1 cellular context compared by ENCODE assay signal in the genomic region with DNA sequence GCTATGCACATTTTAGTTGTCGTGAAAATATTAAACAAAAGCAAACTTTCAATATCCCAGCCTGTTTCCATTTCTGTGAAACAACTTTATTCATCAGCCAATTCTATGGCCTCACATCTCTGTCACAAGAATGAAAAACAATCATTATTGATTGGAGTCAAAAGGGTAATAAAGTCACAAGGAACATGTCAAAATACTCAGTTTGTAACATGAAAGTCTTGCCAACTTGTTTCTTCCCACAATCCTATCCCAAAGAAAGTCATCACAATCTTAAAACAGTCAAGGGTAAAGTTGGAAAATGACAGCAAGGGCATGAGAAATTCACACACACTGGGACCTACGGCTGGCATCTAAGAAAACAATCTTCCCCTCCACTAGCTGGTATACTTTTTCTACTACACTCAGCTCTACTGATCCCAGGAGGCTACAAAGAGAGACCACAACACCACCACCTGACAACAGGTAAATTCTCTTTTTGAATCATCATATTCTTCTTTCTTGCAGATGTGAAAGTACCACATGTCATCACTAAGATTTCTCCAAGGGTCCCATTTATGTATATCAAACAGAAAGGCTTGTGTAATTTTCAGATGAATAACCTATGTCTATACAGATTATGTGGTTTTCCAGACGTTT.
TF ChIP-seq lines count a peak whose summit lies in the region.

No MANE protein-coding gene starts in this region.

TF ChIP-seq in WTC11, 78 proteins besides CTCF, POLR2A, EP300 and RAD21 (continued from another document):
- TF ChIP-seq, protein P1, sequence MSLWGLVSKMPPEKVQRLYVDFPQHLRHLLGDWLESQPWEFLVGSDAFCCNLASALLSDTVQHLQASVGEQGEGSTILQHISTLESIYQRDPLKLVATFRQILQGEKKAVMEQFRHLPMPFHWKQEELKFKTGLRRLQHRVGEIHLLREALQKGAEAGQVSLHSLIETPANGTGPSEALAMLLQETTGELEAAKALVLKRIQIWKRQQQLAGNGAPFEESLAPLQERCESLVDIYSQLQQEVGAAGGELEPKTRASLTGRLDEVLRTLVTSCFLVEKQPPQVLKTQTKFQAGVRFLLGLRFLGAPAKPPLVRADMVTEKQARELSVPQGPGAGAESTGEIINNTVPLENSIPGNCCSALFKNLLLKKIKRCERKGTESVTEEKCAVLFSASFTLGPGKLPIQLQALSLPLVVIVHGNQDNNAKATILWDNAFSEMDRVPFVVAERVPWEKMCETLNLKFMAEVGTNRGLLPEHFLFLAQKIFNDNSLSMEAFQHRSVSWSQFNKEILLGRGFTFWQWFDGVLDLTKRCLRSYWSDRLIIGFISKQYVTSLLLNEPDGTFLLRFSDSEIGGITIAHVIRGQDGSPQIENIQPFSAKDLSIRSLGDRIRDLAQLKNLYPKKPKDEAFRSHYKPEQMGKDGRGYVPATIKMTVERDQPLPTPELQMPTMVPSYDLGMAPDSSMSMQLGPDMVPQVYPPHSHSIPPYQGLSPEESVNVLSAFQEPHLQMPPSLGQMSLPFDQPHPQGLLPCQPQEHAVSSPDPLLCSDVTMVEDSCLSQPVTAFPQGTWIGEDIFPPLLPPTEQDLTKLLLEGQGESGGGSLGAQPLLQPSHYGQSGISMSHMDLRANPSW (CRISPR knock-in tag; conservative IDR thresholded peaks at IDR 0.05; ENCODE audit: low read depth) = no peak
- TF ChIP-seq MAX (CRISPR knock-in tag; IDR thresholded peaks at IDR 0.05) = no peak
- TF ChIP-seq SMAD3 (CRISPR knock-in tag; IDR thresholded peaks at IDR 0.05; ENCODE audit: borderline replicate concordance) = no peak
- no peak for TF ChIP-seq OVOL2 (CRISPR knock-in tag; IDR thresholded peaks at IDR 0.05; ENCODE audit: borderline replicate concordance)
